In genomic region chr1:209291715-209292114, GRCh38 we compare ENCODE assay signal across 30 cellular contexts.
A peak's percentile ranks its signal among the peaks of the same experiment; 100 is the strongest.
DNase-seq lines count a peak whose midpoint lies in the region; ATAC-seq, FAIRE-seq and TF ChIP-seq lines count a peak whose summit lies in the region.
"Had no signal": no experiment of that assay in that cellular context is flagged by ENCODE, and none has a peak within 500 bp of the region (broad histone marks: within the 10 kb centered on the region; RNA-seq: fewer than 3 reads in every experiment).

No MANE protein-coding gene starts in this region.

- no peaks in the 10 kb centered on the region for H3K36me3 ChIP-seq in NT2/D1 (ENCODE audit: insufficient read depth, insufficient read length, low read length)
- no peaks in the 10 kb centered on the region for H3K36me3 ChIP-seq in H1 (ENCODE audit: control insufficient read depth in 2 of 4, insufficient read depth in 4 of 4, low read length in 3 of 4)
- H3K36me3 ChIP-seq: BE2C, colonic mucosa, tibial artery had no signal

- no peaks in the 10 kb centered on the region for H4K20me1 ChIP-seq in H1 (replicated peaks in 1 of 2; ENCODE audit: control insufficient read depth in 1 of 2, insufficient read depth in 2 of 2, low read length in 2 of 2)

- DNase-seq in EL = peak; percentile 8
- peak; percentile 27 for DNase-seq in NT2/D1 (ENCODE audit: low read depth, low spot score)
- DNase-seq in H1 (ENCODE audit: low read depth in 1 of 2, low spot score in 2 of 2) = no peak
- peak; percentile 22 for DNase-seq in non-pigmented ciliary epithelial cell (ENCODE audit: low read depth)
- DNase-seq in 8988T = no peak
- DNase-seq in DMS114 treated with DMSO at 0.1 percent for 48 hours (lab: John Stamatoyannopoulos, UW; ENCODE audit: unreplicated experiment) = no peak
- no peak for DNase-seq in Right ventricle myocardium inferior (ENCODE audit: missing footprints)
- DNase-seq in cerebellar nuclear complex (lab: John Stamatoyannopoulos, UW) = no peak
- DNase-seq: activated CD4-positive, alpha-beta T cell treated with anti-CD3 and anti-CD28 coated beads for 36 hours; BE2C; CD8-positive, alpha-beta memory T cell; colonic mucosa; effector CD8-positive, alpha-beta T cell; erythroblast; foreskin fibroblast; head of caudate nucleus; kidney; naive B cell; NCI-H1092 treated with DMSO at 0.1 percent for 48 hours; NCI-H187; NCI-H69; nucleus accumbens; psoas muscle; SHP77 treated with DMSO at 0.1 percent for 48 hours; stimulated activated CD4-positive, alpha-beta T cell treated with anti-CD3 and anti-CD28 coated beads, Interleukin-4, amount 100 ng/mL, for 24 hours; T-helper 9 cell; tibial artery had no signal

- POLR2A ChIA-PET in H1 (lab: Charles Lee; ENCODE audit: partially characterized antibody) = no interaction called here

- H3K27ac ChIP-seq in H1 (ENCODE audit: low read depth, low read length) = no peak overlapping the region
- H3K27ac ChIP-seq: colonic mucosa, psoas muscle, tibial artery had no signal

- H2BK20ac ChIP-seq in H1 (ENCODE audit: low read length) = no peak overlapping the region

- no peak overlapping the region for H2BK12ac ChIP-seq in H1 (ENCODE audit: low read depth, low read length)

- CTCF ChIA-PET in H1 (lab: Charles Lee; ENCODE audit: partially characterized antibody) = interaction anchor here (0.8 to 2.9 kb wide), 2 partner anchors 43 to 274 kb away, joined by 3 to 10 read pairs; no protein-coding TSS in a partner anchor

- no peak for TF ChIP-seq CTCF in H1 (IDR thresholded peaks at IDR 0.05; ENCODE audit: control extremely low read depth in 1 of 3, insufficient read depth in 1 of 3, low read depth in 1 of 3, low read length in 3 of 3)

- TF ChIP-seq RAD21 in H1 (IDR thresholded peaks at IDR 0.05 in 1 of 2, conservative IDR thresholded peaks at IDR 0.05 in 1 of 2; ENCODE audit: low read depth in 2 of 2, low read length in 2 of 2) = no peak

- H3K4me2 ChIP-seq in H1 (ENCODE audit: insufficient read depth in 1 of 2, low read depth in 2 of 2, low read length in 2 of 2) = no peak overlapping the region

- no peak overlapping the region for H4K5ac ChIP-seq in H1 (ENCODE audit: insufficient read length, low read depth, low read length)

- H3K9ac ChIP-seq in NT2/D1 (ENCODE audit: insufficient read length, low read depth) (no peak overlapping the region), H1 (replicated peaks in 1 of 4; ENCODE audit: extremely low read depth in 1 of 4, low read depth in 3 of 4, low read length in 3 of 4) (no peak overlapping the region)

- H3K9me3 ChIP-seq in NT2/D1 (ENCODE audit: insufficient read depth, low read length) (no peaks in the 10 kb centered on the region), H1 (ENCODE audit: insufficient read depth in 2 of 2, low read depth in 1 of 2, low read length in 1 of 2) (no peaks in the 10 kb centered on the region)
- H3K9me3 ChIP-seq: BE2C, colonic mucosa, psoas muscle, tibial artery had no signal

- H3K27me3 ChIP-seq in NT2/D1 (ENCODE audit: insufficient read depth, insufficient read length) (no peaks in the 10 kb centered on the region), H1 (replicated peaks in 1 of 4; ENCODE audit: control insufficient read depth in 3 of 4, extremely low read depth in 1 of 4, insufficient read depth in 3 of 4, low read length in 3 of 4) (no peaks in the 10 kb centered on the region)
- H3K27me3 ChIP-seq: BE2C, colonic mucosa had no signal

- intact Hi-C loops in Right ventricle myocardium inferior (cut with DNase I) = no loop called here

- no peak overlapping the region for H3K18ac ChIP-seq in H1 (ENCODE audit: extremely low read depth, low read length)

- no peak for TF ChIP-seq EP300 in H1 (IDR thresholded peaks at IDR 0.05; ENCODE audit: borderline replicate concordance in 1 of 2, low read depth in 2 of 2, low read length in 2 of 2)

- no peak overlapping the region for H3K4ac ChIP-seq in H1 (replicated peaks; ENCODE audit: insufficient read length, low read depth, low read length)

- H3K4me1 ChIP-seq in NT2/D1 (ENCODE audit: insufficient read depth, insufficient read length) (no peaks in the 10 kb centered on the region), H1 (replicated peaks in 1 of 4; ENCODE audit: control insufficient read depth in 3 of 4, insufficient read depth in 4 of 4, low read length in 3 of 4) (peaks cover 0 to 3% (median 0%) of the 10 kb centered on the region in 4 experiments; a peak in 1 of 7 replicates)
- H3K4me1 ChIP-seq: BE2C, colonic mucosa, psoas muscle, tibial artery had no signal

- H2AFZ ChIP-seq in H1 (ENCODE audit: low read length) = peak overlapping the region; percentile 74; the same call in 1 of the 2 replicates

- no peak overlapping the region for H2BK15ac ChIP-seq in H1 (ENCODE audit: low read length)

- H2BK5ac ChIP-seq in H1 (ENCODE audit: low read depth, low read length) = no peak overlapping the region

- no peak overlapping the region for H4K91ac ChIP-seq in H1 (replicated peaks; ENCODE audit: insufficient read length, low read length)

- H3K14ac ChIP-seq in H1 (ENCODE audit: insufficient read length) = no peak overlapping the region

- no peak overlapping the region for H4K8ac ChIP-seq in H1 (ENCODE audit: extremely low read depth, insufficient read depth, low read length)

- no peak for FAIRE-seq in H1 (lab: Jason Lieb, UNC)
- FAIRE-seq: bronchial epithelial cell, kidney had no signal

- H2BK120ac ChIP-seq in H1 (replicated peaks; ENCODE audit: low read depth, low read length) = no peak overlapping the region

- no peak overlapping the region for H2AK5ac ChIP-seq in H1 (ENCODE audit: low read depth, low read length)

- H3K56ac ChIP-seq in H1 (replicated peaks; ENCODE audit: insufficient read length, low read depth, low read length) = no peak overlapping the region

- no peaks in the 10 kb centered on the region for H3K79me2 ChIP-seq in H1 (ENCODE audit: control insufficient read depth in 1 of 2, insufficient read depth in 2 of 2, low read length in 2 of 2)

- H3K23ac ChIP-seq in H1 (ENCODE audit: insufficient read length) = no peak overlapping the region

- WGBS in H1 (ENCODE audit: extremely low coverage in 1 of 2, insufficient coverage in 1 of 2, insufficient read length in 1 of 2, insufficient replicate concordance in 2 of 2, low coverage in 1 of 2, low lambda C conversion rate in 2 of 2, missing lambda C conversion rate in 1 of 2), 2 experiments = 81% methylated on average over 1 of the region's 1 CpG; no CpG with 5 or more reads in 1 of the 2 experiments

- H3K4me3 ChIP-seq in NT2/D1 (ENCODE audit: insufficient read length, low read depth) (no peak overlapping the region), H1 (ENCODE audit: extremely low read depth in 1 of 4, insufficient read depth in 2 of 4, low read depth in 3 of 4, low read length in 4 of 4) (no peak overlapping the region)
- H3K4me3 ChIP-seq: colonic mucosa, psoas muscle, tibial artery had no signal

- peaks cover 2% of the 10 kb centered on the region; the same call in 1 of the 2 replicates for H3K23me2 ChIP-seq in H1 (ENCODE audit: low read depth, low read length)

- TF ChIP-seq POLR2A in H1 (IDR thresholded peaks at IDR 0.05; ENCODE audit: control extremely low read depth in 1 of 2, low read depth in 2 of 2, low read length in 2 of 2) = no peak

- no peaks in the 10 kb centered on the region for H3K79me1 ChIP-seq in H1 (ENCODE audit: low read depth, low read length)

- ATAC-seq in Right ventricle myocardium inferior = no peak
- ATAC-seq: activated CD4-positive, alpha-beta T cell treated with anti-CD3 and anti-CD28 coated beads for 36 hours; activated naive CD4-positive, alpha-beta T cell treated with anti-CD3 and anti-CD28 coated beads, Interleukin-2, amount 50 U/mL, for 72 hours; psoas muscle; sciatic nerve had no signal

TF ChIP-seq in H1, 55 proteins besides CTCF, POLR2A, EP300 and RAD21:
- TF ChIP-seq TCF12 (IDR thresholded peaks at IDR 0.05; ENCODE audit: low read depth, low read length) (no peak), MAX (IDR thresholded peaks at IDR 0.05) (0 out of 2 replicates have a peak, but pooled peaks have one; percentile 29)

Comparison
In these comparisons a context has a peak if more than half of its experiments do, and no peak if none do; other contexts are left out.
1. DNase-seq: peak in EL (single experiment), NT2/D1 (single experiment) and non-pigmented ciliary epithelial cell (single experiment); none in H1 (0 of 2), 8988T (single experiment), DMS114 treated with DMSO at 0.1 percent for 48 hours (single experiment), Right ventricle myocardium inferior (single experiment) and cerebellar nuclear complex (0 of 2).